Comparison of ENCODE assay signal across 9 cellular contexts in the genomic region with DNA sequence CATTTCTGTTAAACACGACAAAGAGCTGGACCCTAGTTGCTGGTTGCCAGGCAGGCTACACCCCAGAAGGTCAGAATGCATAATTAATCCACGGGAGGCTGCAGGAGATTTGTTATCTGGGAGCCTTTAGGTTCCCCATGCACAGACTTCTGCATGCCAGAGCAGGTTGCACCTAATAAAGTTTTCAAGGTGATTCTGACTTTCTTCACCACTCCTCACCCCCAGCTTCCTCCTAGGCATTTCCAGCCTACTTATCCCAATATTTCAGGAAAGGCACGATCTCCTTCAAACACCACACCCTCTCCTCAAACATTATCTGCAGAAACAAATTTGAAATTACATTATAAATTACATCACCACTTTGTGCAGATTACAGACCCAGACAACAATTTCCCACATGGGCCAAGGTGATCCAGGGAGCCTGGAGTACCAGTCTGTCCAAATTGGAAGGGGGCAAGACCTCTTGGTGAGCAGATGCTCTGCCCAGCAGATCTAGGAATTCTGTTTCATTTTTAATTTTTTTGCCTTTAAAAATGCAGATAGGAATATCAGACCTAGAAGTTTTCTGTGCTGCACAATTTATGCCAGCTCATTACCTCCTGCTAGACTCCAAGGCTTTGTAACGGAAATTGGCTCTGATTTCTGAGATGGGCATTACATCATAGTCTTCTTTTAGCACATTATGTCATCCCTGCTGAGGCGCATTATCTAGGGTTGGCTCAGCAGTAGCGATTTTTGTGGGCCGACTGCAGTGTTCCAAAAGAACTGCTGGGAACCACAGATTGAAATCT.
DNase-seq lines count a peak whose midpoint lies in the region; ATAC-seq and TF ChIP-seq lines count a peak whose summit lies in the region.
"Had no signal": no experiment of that assay in that cellular context is flagged by ENCODE, and none has a peak within 500 bp of the region (broad histone marks: within the 10 kb centered on the region; RNA-seq: fewer than 3 reads in every experiment).

No MANE protein-coding gene starts in this region.

- peaks cover 3% of the 10 kb centered on the region for H3K27me3 Mint-ChIP-seq in activated T-helper 1 cell treated with anti-CD3 and anti-CD28 coated beads, Interleukin-12 subunit alpha, Interleukin-12 subunit beta, Interleukin-2, Interleukin-4 antibody, amounts not matched to agents 30 ng/mL and 10 ng/mL and 1 ng/mL, durations not matched to agents 14 hours and 24 hours and 36 hours (ENCODE audit: insufficient read depth)

- in situ Hi-C loops in gastrocnemius medialis (cut with MboI; ENCODE audit: low sequenced_read_pairs in 4 of 4) = no loop called here

- ATAC-seq in gastrocnemius medialis = peak; percentile 91 to 93
- no peak for ATAC-seq in GM21619 (IDR thresholded peaks at IDR 0.05; ENCODE audit: unreplicated experiment)

- H3K4me3 Mint-ChIP-seq in activated T-helper 1 cell treated with anti-CD3 and anti-CD28 coated beads, Interleukin-12 subunit alpha, Interleukin-12 subunit beta, Interleukin-2, Interleukin-4 antibody, amounts not matched to agents 30 ng/mL and 10 ng/mL and 1 ng/mL, durations not matched to agents 14 hours and 24 hours and 36 hours = no peak overlapping the region

- H3K4me1 Mint-ChIP-seq in activated T-helper 1 cell treated with anti-CD3 and anti-CD28 coated beads, Interleukin-12 subunit alpha, Interleukin-12 subunit beta, Interleukin-2, Interleukin-4 antibody, amounts not matched to agents 30 ng/mL and 10 ng/mL and 1 ng/mL, durations not matched to agents 14 hours and 24 hours and 36 hours (ENCODE audit: low read depth) = no peaks in the 10 kb centered on the region

- TF ChIP-seq CTCF in HFF-Myc (IDR thresholded peaks at IDR 0.05; ENCODE audit: low read depth, low read length, missing control alignments) = no peak
- TF ChIP-seq CTCF in cardiac muscle cell (IDR thresholded peaks at IDR 0.05; ENCODE audit: low read depth, low read length) = no peak
- no peak for TF ChIP-seq CTCF in gastrocnemius medialis (IDR thresholded peaks at IDR 0.05 in 4 of 5, conservative IDR thresholded peaks at IDR 0.05 in 1 of 5)

- H3K9ac ChIP-seq in adipocyte (ENCODE audit: low read length) = no peak overlapping the region

- DNase-seq in HFF-Myc (ENCODE audit: extremely low read depth, low read depth) = peak; percentile 67
- DNase-seq in adipocyte (ENCODE audit: low read depth) = peak; percentile 90
- peak; percentile 39 to 84 for DNase-seq in cardiac muscle cell (ENCODE audit: low read depth in 1 of 2, low spot score in 1 of 2)
- DNase-seq in gastrocnemius medialis = peak; percentile 24 to 30
- no peak for DNase-seq in activated T-helper 1 cell treated with anti-CD3 and anti-CD28 coated beads, Interleukin-12 subunit alpha, Interleukin-12 subunit beta, Interleukin-2, Interleukin-4 antibody, amounts not matched to agents 30 ng/mL and 10 ng/mL and 1 ng/mL, durations not matched to agents 14 hours and 24 hours and 36 hours (ENCODE audit: low spot score)
- DNase-seq in NCI-H1105 treated with DMSO at 0.1 percent for 48 hours (lab: John Stamatoyannopoulos, UW) = no peak
- no peak for DNase-seq in stimulated activated CD4-positive, alpha-beta T cell treated with anti-CD3 and anti-CD28 coated beads, Interleukin-2, amount 100 ng/mL, for 48 hours

- H3K4me3 ChIP-seq in HFF-Myc (replicated peaks; ENCODE audit: low read depth, low read length) (no peak overlapping the region), adipocyte (ENCODE audit: low read length) (no peak overlapping the region), cardiac muscle cell (no peak overlapping the region), gastrocnemius medialis (no peak overlapping the region)
- H3K4me3 ChIP-seq: skin epidermis had no signal

- no peaks in the 10 kb centered on the region for H3K9me3 Mint-ChIP-seq in activated T-helper 1 cell treated with anti-CD3 and anti-CD28 coated beads, Interleukin-12 subunit alpha, Interleukin-12 subunit beta, Interleukin-2, Interleukin-4 antibody, amounts not matched to agents 30 ng/mL and 10 ng/mL and 1 ng/mL, durations not matched to agents 14 hours and 24 hours and 36 hours

- H3K27ac Mint-ChIP-seq in activated T-helper 1 cell treated with anti-CD3 and anti-CD28 coated beads, Interleukin-12 subunit alpha, Interleukin-12 subunit beta, Interleukin-2, Interleukin-4 antibody, amounts not matched to agents 30 ng/mL and 10 ng/mL and 1 ng/mL, durations not matched to agents 14 hours and 24 hours and 36 hours = no peak overlapping the region

- no peaks in the 10 kb centered on the region for H3K27me3 ChIP-seq in adipocyte (replicated peaks; ENCODE audit: control insufficient read depth, insufficient read depth, low read length)
- no peaks in the 10 kb centered on the region for H3K27me3 ChIP-seq in cardiac muscle cell
- no peaks in the 10 kb centered on the region for H3K27me3 ChIP-seq in gastrocnemius medialis

- TF ChIP-seq POLR2A in gastrocnemius medialis (IDR thresholded peaks at IDR 0.05) = no peak

- H3K9me3 ChIP-seq in adipocyte (ENCODE audit: control insufficient read depth, low read length) (no peaks in the 10 kb centered on the region), cardiac muscle cell (ENCODE audit: low read depth) (no peaks in the 10 kb centered on the region), gastrocnemius medialis (no peaks in the 10 kb centered on the region)

- intact Hi-C loops in gastrocnemius medialis (cut with DNase I; ENCODE audit: low total_unique reads) = no loop called here
- intact Hi-C loops in activated T-helper 1 cell treated with anti-CD3 and anti-CD28 coated beads, Interleukin-12 subunit alpha, Interleukin-12 subunit beta, Interleukin-2, Interleukin-4 antibody, amounts not matched to agents 30 ng/mL and 10 ng/mL and 1 ng/mL, durations not matched to agents 14 hours and 24 hours and 36 hours (cut with micrococcal nuclease) = no loop called here

- no peak overlapping the region for H3K27ac ChIP-seq in cardiac muscle cell
- H3K27ac ChIP-seq in gastrocnemius medialis = peak overlapping the region in 2 of 4 donors; percentile 44 to 50

- H3K36me3 Mint-ChIP-seq in activated T-helper 1 cell treated with anti-CD3 and anti-CD28 coated beads, Interleukin-12 subunit alpha, Interleukin-12 subunit beta, Interleukin-2, Interleukin-4 antibody, amounts not matched to agents 30 ng/mL and 10 ng/mL and 1 ng/mL, durations not matched to agents 14 hours and 24 hours and 36 hours (ENCODE audit: low read depth) = no peaks in the 10 kb centered on the region

- no peaks in the 10 kb centered on the region for H3K36me3 ChIP-seq in adipocyte (ENCODE audit: control insufficient read depth, insufficient read depth, low read length, severe bottlenecking)
- no peaks in the 10 kb centered on the region for H3K36me3 ChIP-seq in cardiac muscle cell
- H3K36me3 ChIP-seq in gastrocnemius medialis = no peaks in the 10 kb centered on the region

- H3K4me1 ChIP-seq in adipocyte (ENCODE audit: control insufficient read depth, insufficient read depth, low read length) = peaks cover 12% of the 10 kb centered on the region
- H3K4me1 ChIP-seq in cardiac muscle cell (ENCODE audit: low read depth) = peaks cover 24% of the 10 kb centered on the region
- peaks cover 29 to 32% of the 10 kb centered on the region in 2 donors for H3K4me1 ChIP-seq in gastrocnemius medialis

Comparison
In these comparisons a context has a peak if more than half of its experiments do, and no peak if none do; other contexts are left out.
1. DNase-seq: peak in HFF-Myc (single experiment), adipocyte (single experiment), cardiac muscle cell (2 of 2) and gastrocnemius medialis (2 of 2); none in activated T-helper 1 cell treated with anti-CD3 and anti-CD28 coated beads, Interleukin-12 subunit alpha, Interleukin-12 subunit beta, Interleukin-2, Interleukin-4 antibody, amounts not matched to agents 30 ng/mL and 10 ng/mL and 1 ng/mL, durations not matched to agents 14 hours and 24 hours and 36 hours (single experiment), NCI-H1105 treated with DMSO at 0.1 percent for 48 hours (single experiment) and stimulated activated CD4-positive, alpha-beta T cell treated with anti-CD3 and anti-CD28 coated beads, Interleukin-2, amount 100 ng/mL, for 48 hours (0 of 2).